In genomic region chr1:156586323-156586722, GRCh38 we compare ENCODE assay signal across 2 cellular contexts.
TF ChIP-seq lines count a peak whose summit lies in the region.

No MANE protein-coding gene starts in this region.

TF ChIP-seq in HEK293, 187 proteins besides CTCF, POLR2A, EP300 and RAD21:
- TF ChIP-seq GLIS1 (tag by site-specific recombination; IDR thresholded peaks at IDR 0.05) (peak; percentile 95), ZNF596 (tag by site-specific recombination; IDR thresholded peaks at IDR 0.05) (no peak), BCL11A (tag by site-specific recombination; IDR thresholded peaks at IDR 0.05; ENCODE audit: low read depth) (no peak), ZNF473 (tag by site-specific recombination; IDR thresholded peaks at IDR 0.05) (no peak), ZNF223 (tag by site-specific recombination; IDR thresholded peaks at IDR 0.05) (no peak), ZNF350 (tag by site-specific recombination; IDR thresholded peaks at IDR 0.05) (no peak), ZIC2 (tag by site-specific recombination; IDR thresholded peaks at IDR 0.05) (peak; percentile 84), ZNF621 (tag by site-specific recombination; IDR thresholded peaks at IDR 0.05) (no peak), ZNF664 (tag by site-specific recombination; IDR thresholded peaks at IDR 0.05) (no peak), OVOL3 (tag by site-specific recombination; IDR thresholded peaks at IDR 0.05) (no peak), OSR2 (tag by site-specific recombination; IDR thresholded peaks at IDR 0.05) (no peak), ZNF670 (tag by site-specific recombination; IDR thresholded peaks at IDR 0.05; ENCODE audit: low read depth) (no peak), ZNF23 (tag by site-specific recombination; IDR thresholded peaks at IDR 0.05; ENCODE audit: borderline replicate concordance) (no peak), WT1 (tag by site-specific recombination; IDR thresholded peaks at IDR 0.05) (no peak), ZNF221 (tag by site-specific recombination; IDR thresholded peaks at IDR 0.05; ENCODE audit: borderline replicate concordance) (no peak), ZNF174 (tag by site-specific recombination; IDR thresholded peaks at IDR 0.05) (no peak)

TF ChIP-seq in H1, 55 proteins besides CTCF, POLR2A, EP300 and RAD21:
- TF ChIP-seq TBP (IDR thresholded peaks at IDR 0.05; ENCODE audit: low read depth, low read length), result no peak
- TF ChIP-seq ZNF274 (IDR thresholded peaks at IDR 0.05; ENCODE audit: borderline replicate concordance, extremely low read depth, low read length), result no peak
- TF ChIP-seq POU5F1 (IDR thresholded peaks at IDR 0.05; ENCODE audit: low read depth, low read length), result no peak
- TF ChIP-seq MAX (IDR thresholded peaks at IDR 0.05), result no peak
- TF ChIP-seq SP4 (IDR thresholded peaks at IDR 0.05; ENCODE audit: low read length), result no peak
- TF ChIP-seq CHD7 (IDR thresholded peaks at IDR 0.05; ENCODE audit: insufficient replicate concordance, low read length), result no peak
- no peak for TF ChIP-seq SIX5 (IDR thresholded peaks at IDR 0.05; ENCODE audit: low read depth, low read length)
- TF ChIP-seq SUZ12 (IDR thresholded peaks at IDR 0.05; ENCODE audit: low read length), result no peak
- TF ChIP-seq CBX8 (IDR thresholded peaks at IDR 0.05; ENCODE audit: borderline replicate concordance, low read depth, low read length), result no peak
- TF ChIP-seq CREB1 (IDR thresholded peaks at IDR 0.05), result no peak
- no peak for TF ChIP-seq MAFK (IDR thresholded peaks at IDR 0.05; ENCODE audit: low read depth, low read length)
- no peak for TF ChIP-seq RFX5 (IDR thresholded peaks at IDR 0.05; ENCODE audit: borderline replicate concordance, low read depth, low read length)
- no peak for TF ChIP-seq JUN (IDR thresholded peaks at IDR 0.05; ENCODE audit: low read depth, low read length)
TF ChIP-seq in H1: peak in this region for 0.
